26 cellular contexts compared by ENCODE assay signal in genomic region chr4:151462554-151462953, GRCh38. TPM values are rescaled to one million over a fixed set of nuclear protein-coding genes. Genes with fewer than 3 reads are reported as not detected.
"Had no signal": no experiment of that assay in that cellular context is flagged by ENCODE, and none has a peak within 500 bp of the region (broad histone marks: within the 10 kb centered on the region; RNA-seq: fewer than 3 reads in every experiment).

No MANE protein-coding gene starts in this region.

- H3K27me3 ChIP-seq: brain microvascular endothelial cell, colonic mucosa, testis, transverse colon had no signal

- H3K36me3 ChIP-seq: brain microvascular endothelial cell, colonic mucosa, lower lobe of right lung, transverse colon had no signal

- ATAC-seq: activated T-cell treated with anti-CD3 and anti-CD28 coated beads, Interleukin-2, amount 50 U/mL, for 4 hours; activated T-helper 17 cell treated with anti-CD3 and anti-CD28 coated beads, Interleukin-2, amount 50 U/mL, for 72 hours; left lobe of liver; lower lobe of right lung; sciatic nerve; stimulated activated naive CD8-positive, alpha-beta T cell treated with anti-CD3 and anti-CD28 coated beads, Interleukin-15, Interleukin-2, amounts not matched to agents 100 U/mL and 50 U/mL, for 24 hours had no signal

- H3K4me1 ChIP-seq: colonic mucosa, lower lobe of right lung, testis had no signal

- H3K9me3 ChIP-seq: colonic mucosa, lower lobe of right lung, testis, transverse colon had no signal

- H3K4me3 ChIP-seq: colonic mucosa, lower lobe of right lung, skin epidermis, testis, transverse colon had no signal

- H3K27ac ChIP-seq: brain microvascular endothelial cell, colonic mucosa, epithelial cell of prostate, lower lobe of right lung, skin epidermis, testis, transverse colon had no signal

- DNase-seq: activated CD4-positive, alpha-beta memory T cell treated with anti-CD3 and anti-CD28 coated beads, Interleukin-2, amount 10 ng/mL, durations not matched to agents 7 days and 5 days; activated CD4-positive, alpha-beta T cell treated with anti-CD3 and anti-CD28 coated beads for 1 hour; activated CD4-positive, alpha-beta T cell treated with anti-CD3 and anti-CD28 coated beads, Interleukin-2, amount 10 ng/mL, durations not matched to agents 7 days and 5 days; activated CD8-positive, alpha-beta memory T cell treated with anti-CD3 and anti-CD28 coated beads, Interleukin-2, amount 50 U/mL, for 48 hours; activated gamma-delta T cell treated with Interleukin-2 at 50 U/mL for 16 hours; activated naive CD4-positive, alpha-beta T cell treated with anti-CD3 and anti-CD28 coated beads, Interleukin-2, amount 50 U/mL, for 16 hours; activated T-cell treated with anti-CD3 and anti-CD28 coated beads, Interleukin-2, amount 50 U/mL, for 4 hours; amniotic stem cell; brain microvascular endothelial cell; central memory CD4-positive, alpha-beta T cell; colonic mucosa; effector CD8-positive, alpha-beta T cell; kidney glomerular epithelial cell; lower lobe of right lung; mesendoderm; stimulated activated CD4-positive, alpha-beta T cell treated with anti-CD3 and anti-CD28 coated beads, Interleukin-12 subunit alpha, Interleukin-12 subunit beta, amount 100 ng/mL, for 4 hours; stimulated activated CD4-positive, alpha-beta T cell treated with anti-CD3 and anti-CD28 coated beads, Interleukin-4, amount 100 ng/mL, for 1 hour; stimulated activated naive CD8-positive, alpha-beta T cell treated with anti-CD3 and anti-CD28 coated beads, Interleukin-15, Interleukin-2, amounts not matched to agents 100 U/mL and 50 U/mL, for 24 hours; T1000; testis; transverse colon had no signal

RNA-seq across cellular contexts. Expression of gene FHIP1A, which starts 53.6 kb away (rescaled TPM):
- total RNA-seq: activated CD4-positive, alpha-beta T cell treated with anti-CD3 and anti-CD28 coated beads, Interleukin-2, amount 10 ng/mL, durations not matched to agents 7 days and 5 days had no signal
